Comparison of ENCODE assay signal across 8 cellular contexts in genomic region chr15:85407421-85408269, GRCh38. TPM values are rescaled to one million over a fixed set of nuclear protein-coding genes. Genes with fewer than 3 reads are reported as not detected.
A peak's percentile ranks its signal among the peaks of the same experiment; 100 is the strongest.
DNase-seq lines count a peak whose midpoint lies in the region; ATAC-seq and TF ChIP-seq lines count a peak whose summit lies in the region.

No MANE protein-coding gene starts in this region.

- DNase-seq in NCI-H460 (ENCODE audit: extremely low read depth, low read depth) (peak; percentile 64), left lobe of liver (ENCODE audit: low spot score) (no peak), uterus (no peak), transverse colon (no peak)
- DNase-seq in activated naive CD8-positive, alpha-beta T cell treated with anti-CD3 and anti-CD28 coated beads, Interleukin-2, amount 50 U/mL, for 24 hours, result peak; percentile 43

- H3K27ac Mint-ChIP-seq in activated naive CD8-positive, alpha-beta T cell treated with anti-CD3 and anti-CD28 coated beads, Interleukin-2, amount 50 U/mL, for 24 hours, result peak overlapping the region; percentile 93

- H3K27me3 Mint-ChIP-seq in activated naive CD8-positive, alpha-beta T cell treated with anti-CD3 and anti-CD28 coated beads, Interleukin-2, amount 50 U/mL, for 24 hours, result peaks cover 2% of the 10 kb centered on the region

- H3K27me3 ChIP-seq in uterus, result no peaks in the 10 kb centered on the region
- no peaks in the 10 kb centered on the region for H3K27me3 ChIP-seq in transverse colon

- TF ChIP-seq EP300 in transverse colon (IDR thresholded peaks at IDR 0.05; ENCODE audit: low read depth), result no peak

- peaks cover 23% of the 10 kb centered on the region for H3K36me3 Mint-ChIP-seq in activated naive CD8-positive, alpha-beta T cell treated with anti-CD3 and anti-CD28 coated beads, Interleukin-2, amount 50 U/mL, for 24 hours (ENCODE audit: low read depth)

- H3K4me1 ChIP-seq in uterus (peaks cover 0 to 4% of the 10 kb centered on the region in 2 donors), transverse colon (peaks cover 28 to 54% (median 31%) of the 10 kb centered on the region in 4 donors)

- peaks cover 93% of the 10 kb centered on the region for H3K4me1 Mint-ChIP-seq in activated naive CD8-positive, alpha-beta T cell treated with anti-CD3 and anti-CD28 coated beads, Interleukin-2, amount 50 U/mL, for 24 hours

- ATAC-seq in GM18858 (IDR thresholded peaks at IDR 0.05; ENCODE audit: unreplicated experiment), result peak; percentile 30
- ATAC-seq in HG02610 (IDR thresholded peaks at IDR 0.05; ENCODE audit: unreplicated experiment), result peak; percentile 47
- ATAC-seq in activated naive CD8-positive, alpha-beta T cell treated with anti-CD3 and anti-CD28 coated beads, Interleukin-2, amount 50 U/mL, for 24 hours, result peak; percentile 74
- ATAC-seq in left lobe of liver, result peak; percentile 35
- no peak for ATAC-seq in HG03039 (IDR thresholded peaks at IDR 0.05; ENCODE audit: unreplicated experiment)

- H3K4me3 Mint-ChIP-seq in activated naive CD8-positive, alpha-beta T cell treated with anti-CD3 and anti-CD28 coated beads, Interleukin-2, amount 50 U/mL, for 24 hours, result peak overlapping the region; percentile 56

- H3K9me3 Mint-ChIP-seq in activated naive CD8-positive, alpha-beta T cell treated with anti-CD3 and anti-CD28 coated beads, Interleukin-2, amount 50 U/mL, for 24 hours, result no peaks in the 10 kb centered on the region

- H3K27ac ChIP-seq in uterus (peak overlapping the region; percentile 27 to 38), transverse colon (peak overlapping the region in 1 of 4 donors; percentile 49)

- H3K4me3 ChIP-seq in uterus (no peak overlapping the region), transverse colon (no peak overlapping the region)

- H3K9me3 ChIP-seq in uterus, result no peaks in the 10 kb centered on the region
- H3K9me3 ChIP-seq in transverse colon, result no peaks in the 10 kb centered on the region

- 87 to 97% methylated on average over 6 of the region's 6 CpGs for WGBS in transverse colon (ENCODE audit: low coverage in 1 of 2), 2 donors

- TF ChIP-seq CTCF in uterus (IDR thresholded peaks at IDR 0.05), result no peak
- no peak for TF ChIP-seq CTCF in transverse colon (IDR thresholded peaks at IDR 0.05)

- TF ChIP-seq POLR2A in uterus (IDR thresholded peaks at IDR 0.05) (no peak), transverse colon (IDR thresholded peaks at IDR 0.05) (no peak)

- intact Hi-C loops in uterus (cut with DNase I; ENCODE audit: low total_unique reads), result no loop called here
- intact Hi-C loops in transverse colon (cut with DNase I; ENCODE audit: low total_unique reads), result no loop called here

- no peaks in the 10 kb centered on the region for H3K36me3 ChIP-seq in uterus
- no peaks in the 10 kb centered on the region for H3K36me3 ChIP-seq in transverse colon

- in situ Hi-C loops in transverse colon (cut with MboI; ENCODE audit: low pct_ligation_motif_present in 1 of 4, low pct_unique_long_range_greater_than_20kb in 1 of 4, low sequenced_read_pairs in 3 of 4), result no loop called here

RNA-seq across cellular contexts. Expression of gene AKAP13, which starts 27.2 kb away (rescaled TPM):
- total RNA-seq in NCI-H460 (2014; rRNA removed; shearing (Covaris generic)), result 24.5 and 31.4 TPM in 2 replicates
- 10.2 and 12.7 TPM in 2 replicates for polyA plus RNA-seq in NCI-H460 (2014; cell fraction: nucleus; rRNA removed)
- total RNA-seq in left lobe of liver (60.5 TPM), uterus (100 to 1,000 TPM; 128 to 460 (median 243) TPM), transverse colon (100 to 1,000 TPM; 206 to 291 (median 214) TPM)

Comparison
In these comparisons a context has a peak if more than half of its experiments do, and no peak if none do; other contexts are left out.
1. DNase-seq: peak in NCI-H460 (single experiment) and activated naive CD8-positive, alpha-beta T cell treated with anti-CD3 and anti-CD28 coated beads, Interleukin-2, amount 50 U/mL, for 24 hours (single experiment); none in left lobe of liver (single experiment), uterus (0 of 2) and transverse colon (single experiment).